ENCODE assay signal across 8 cellular contexts in the genomic region with DNA sequence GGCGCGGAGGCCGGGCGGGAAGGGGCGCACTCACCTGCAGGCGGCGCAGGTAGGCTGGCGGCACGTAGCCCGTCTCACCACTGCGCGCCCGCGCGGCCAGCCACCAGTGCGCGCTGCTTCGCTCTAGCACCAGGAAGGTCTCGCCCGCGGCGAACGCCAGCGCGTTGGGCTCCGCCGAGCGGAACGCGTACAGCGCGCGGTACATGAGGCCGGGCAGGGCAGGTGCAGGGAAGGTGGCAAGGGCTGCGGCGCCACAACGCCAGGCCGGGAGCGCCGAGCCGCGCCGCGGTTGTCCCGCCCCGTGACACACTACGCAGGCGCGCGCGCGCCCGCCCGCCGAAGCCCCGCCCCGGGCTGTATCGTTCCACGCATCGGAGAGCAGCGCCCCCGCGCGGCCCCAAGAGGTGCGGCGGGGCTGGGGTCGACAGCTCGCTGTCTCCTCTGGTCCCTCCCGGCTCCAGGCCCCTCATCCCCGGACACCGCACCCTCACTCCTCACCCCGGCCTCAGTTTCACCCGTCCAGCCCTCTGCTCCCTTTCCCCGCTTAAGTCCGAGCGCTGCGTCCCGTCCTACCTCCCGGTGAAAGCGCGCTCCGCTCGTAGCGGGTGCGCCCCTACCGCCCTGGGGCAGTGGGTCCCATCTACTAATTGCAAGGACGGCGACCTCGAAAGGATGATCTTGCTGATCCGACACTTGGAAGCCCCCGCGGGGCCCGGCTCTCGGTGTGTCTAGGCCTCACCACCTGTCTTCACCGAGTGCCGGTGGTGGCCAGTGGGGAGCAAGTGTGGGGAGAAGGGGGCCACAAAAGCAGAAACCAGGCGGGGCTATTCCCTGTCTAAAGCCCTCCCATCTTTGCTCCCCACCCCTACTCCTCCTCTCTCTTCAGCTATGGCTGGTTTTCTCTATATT. TPM values are rescaled to one million over a fixed set of nuclear protein-coding genes. Genes with fewer than 3 reads are reported as not detected.
A peak's percentile ranks its signal among the peaks of the same experiment; 100 is the strongest.
DNase-seq lines count a peak whose midpoint lies in the region; ATAC-seq and TF ChIP-seq lines count a peak whose summit lies in the region.

A gene (minus strand): TSS at position 313 of the 909 bp plus-strand sequence. CDS start 108 bp downstream, at position 205.

- DNase-seq in CD4-positive, alpha-beta T cell = peak; percentile 83 to 95 (median 90)
- DNase-seq in NK-92 (lab: John Stamatoyannopoulos, UW; ENCODE audit: unreplicated experiment) (peak; percentile 18), lung microvascular endothelial cell (ENCODE audit: low read depth in 2 of 2) (peak; percentile 83 to 91)
- peak; percentile 92 for DNase-seq in activated CD8-positive, alpha-beta T cell treated with anti-CD3 and anti-CD28 coated beads, Interleukin-2, amount 10 ng/mL, durations not matched to agents 7 days and 5 days
- DNase-seq in effector CD4-positive, alpha-beta T cell = peak; percentile 88
- peak; percentile 86 for DNase-seq in stimulated activated CD8-positive, alpha-beta memory T cell treated with anti-CD3 and anti-CD28 coated beads, Interleukin-12 subunit alpha, Interleukin-12 subunit beta, amount 100 ng/mL, for 1 hour (ENCODE audit: low read depth)

- peak within 1 kb of the TSS; percentile 79 for H3K27ac Mint-ChIP-seq in CD4-positive, alpha-beta T cell
- peak within 1 kb of the TSS; percentile 88 for H3K27ac Mint-ChIP-seq in activated CD8-positive, alpha-beta T cell treated with anti-CD3 and anti-CD28 coated beads, Interleukin-2, amount 10 ng/mL, durations not matched to agents 7 days and 5 days

- H3K27me3 Mint-ChIP-seq in CD4-positive, alpha-beta T cell = no peaks in the 10 kb centered on the region
- H3K27me3 Mint-ChIP-seq in activated CD8-positive, alpha-beta T cell treated with anti-CD3 and anti-CD28 coated beads, Interleukin-2, amount 10 ng/mL, durations not matched to agents 7 days and 5 days (ENCODE audit: low read depth) = no peaks in the 10 kb centered on the region

- POLR2A ChIA-PET in CD4-positive, alpha-beta T cell (lab: Charles Lee) = interaction anchor here (0.5 to 1.8 kb wide), 8 partner anchors 29 to 446 kb away, joined by 3 to 6 read pairs (median 5); a partner anchor contains a TSS
- POLR2A ChIA-PET in activated CD8-positive, alpha-beta T cell treated with anti-CD3 and anti-CD28 coated beads, Interleukin-2, amount 10 ng/mL, durations not matched to agents 7 days and 5 days (lab: Charles Lee) = interaction anchor here (1.2 kb wide), 1 partner anchor 31 kb away, joined by 4 read pairs; a partner anchor contains a TSS

- H3K4me3 Mint-ChIP-seq in CD4-positive, alpha-beta T cell = peak within 1 kb of the TSS; percentile 97
- peak within 1 kb of the TSS; percentile 83 for H3K4me3 Mint-ChIP-seq in activated CD8-positive, alpha-beta T cell treated with anti-CD3 and anti-CD28 coated beads, Interleukin-2, amount 10 ng/mL, durations not matched to agents 7 days and 5 days

- no peaks in the 10 kb centered on the region for H3K27me3 ChIP-seq in CD4-positive, alpha-beta T cell (ENCODE audit: control insufficient read depth, insufficient read depth, low read length)

- CTCF ChIA-PET in CD4-positive, alpha-beta T cell (lab: Charles Lee) = interaction anchor here (0.6 to 1.7 kb wide), 22 partner anchors 9 to 597 kb away, joined by 3 to 6 read pairs (median 4); a partner anchor contains a TSS
- CTCF ChIA-PET in activated CD8-positive, alpha-beta T cell treated with anti-CD3 and anti-CD28 coated beads, Interleukin-2, amount 10 ng/mL, durations not matched to agents 7 days and 5 days (lab: Charles Lee) = interaction anchor here (0.6 to 2.0 kb wide), 27 partner anchors 10 to 365 kb away, joined by 3 to 11 read pairs (median 4); a partner anchor contains a TSS

- H3K4me1 Mint-ChIP-seq in CD4-positive, alpha-beta T cell (ENCODE audit: low read depth) = peaks cover 33% of the 10 kb centered on the region
- H3K4me1 Mint-ChIP-seq in activated CD8-positive, alpha-beta T cell treated with anti-CD3 and anti-CD28 coated beads, Interleukin-2, amount 10 ng/mL, durations not matched to agents 7 days and 5 days (ENCODE audit: low read depth) = peaks cover 34% of the 10 kb centered on the region

- H3K27ac ChIP-seq in CD4-positive, alpha-beta T cell (ENCODE audit: low read depth, low read length) = peak within 1 kb of the TSS; percentile 32

- peak; percentile 83 for TF ChIP-seq CTCF in CD4-positive, alpha-beta T cell (IDR thresholded peaks at IDR 0.05)

- H3K36me3 Mint-ChIP-seq in CD4-positive, alpha-beta T cell (ENCODE audit: low read depth) = peaks cover 65% of the 10 kb centered on the region
- peaks cover 52% of the 10 kb centered on the region for H3K36me3 Mint-ChIP-seq in activated CD8-positive, alpha-beta T cell treated with anti-CD3 and anti-CD28 coated beads, Interleukin-2, amount 10 ng/mL, durations not matched to agents 7 days and 5 days (ENCODE audit: low read depth)

- peak; percentile 90 for ATAC-seq in CD4-positive, alpha-beta T cell (ENCODE audit: poor library complexity)
- peak; percentile 85 for ATAC-seq in GM19324 (IDR thresholded peaks at IDR 0.05; ENCODE audit: low FRiP score, unreplicated experiment)
- peak; percentile 78 for ATAC-seq in HG03457 (IDR thresholded peaks at IDR 0.05; ENCODE audit: unreplicated experiment)
- ATAC-seq in activated CD8-positive, alpha-beta T cell treated with anti-CD3 and anti-CD28 coated beads, Interleukin-2, amount 10 ng/mL, durations not matched to agents 7 days and 5 days = peak; percentile 88

- no peaks in the 10 kb centered on the region for H3K9me3 ChIP-seq in CD4-positive, alpha-beta T cell (ENCODE audit: control insufficient read depth, low read length)

- intact Hi-C loops in CD4-positive, alpha-beta T cell (cut with DNase I, micrococcal nuclease) = loop anchor here (1.0 to 10.0 kb wide), 6 partner anchors 31 to 1819 kb away; a partner anchor contains a TSS

- H3K9me3 Mint-ChIP-seq in CD4-positive, alpha-beta T cell = no peaks in the 10 kb centered on the region
- H3K9me3 Mint-ChIP-seq in activated CD8-positive, alpha-beta T cell treated with anti-CD3 and anti-CD28 coated beads, Interleukin-2, amount 10 ng/mL, durations not matched to agents 7 days and 5 days (ENCODE audit: insufficient read depth) = no peaks in the 10 kb centered on the region

RNA-seq across cellular contexts. Expression of the gene that starts here (rescaled TPM):
- 10 to 100 TPM in 1 of 2 experiments, 1 to 10 TPM in 1; 9.7 to 10.8 TPM for total RNA-seq in CD4-positive, alpha-beta T cell
- 10 to 100 TPM; 56.5 to 57.1 TPM for total RNA-seq in activated CD8-positive, alpha-beta T cell treated with anti-CD3 and anti-CD28 coated beads, Interleukin-2, amount 10 ng/mL, durations not matched to agents 7 days and 5 days
- total RNA-seq in lung microvascular endothelial cell = 4.2 and 5.2 TPM in 2 replicates

Comparison
In these comparisons a context has a peak if more than half of its experiments do, and no peak if none do; other contexts are left out.
1. Peak in every context shown above with its lines: DNase-seq, ATAC-seq and H3K27ac ChIP-seq.
2. DNase-seq: peak in every context shown above with its lines; median percentile 92 in activated CD8-positive, alpha-beta T cell treated with anti-CD3 and anti-CD28 coated beads, Interleukin-2, amount 10 ng/mL, durations not matched to agents 7 days and 5 days; 90 in CD4-positive, alpha-beta T cell; 88 in effector CD4-positive, alpha-beta T cell; 87 in lung microvascular endothelial cell; 86 in stimulated activated CD8-positive, alpha-beta memory T cell treated with anti-CD3 and anti-CD28 coated beads, Interleukin-12 subunit alpha, Interleukin-12 subunit beta, amount 100 ng/mL, for 1 hour; 18 in NK-92.